In genomic region chr10:101060036-101060950, GRCh38 we compare ENCODE assay signal across 7 cellular contexts. TPM values are rescaled to one million over a fixed set of nuclear protein-coding genes. Genes with fewer than 3 reads are reported as not detected.
A peak's percentile ranks its signal among the peaks of the same experiment; 100 is the strongest.
DNase-seq lines count a peak whose midpoint lies in the region; ATAC-seq, FAIRE-seq and TF ChIP-seq lines count a peak whose summit lies in the region.

No MANE protein-coding gene starts in this region.

- H3K4me1 ChIP-seq in GM12878 (ENCODE audit: control insufficient read depth, insufficient read depth, low read length) (peaks cover 31% of the 10 kb centered on the region), iPS DF 6.9 (ENCODE audit: control insufficient read depth, insufficient read depth, low read length) (peaks cover 8% of the 10 kb centered on the region), gastrocnemius medialis (peaks cover 30 to 34% of the 10 kb centered on the region in 2 donors)

- peak overlapping the region; percentile 98 for H3K27ac ChIP-seq in GM12878 (ENCODE audit: control insufficient read depth, insufficient read depth)
- H3K27ac ChIP-seq in iPS DF 6.9 (ENCODE audit: low read length) = no peak overlapping the region
- H3K27ac ChIP-seq in gastrocnemius medialis = peak overlapping the region; percentile 93 to 99 (median 98)

- TSS peak; percentile 92 for BruUV-seq in GM12878 (replicated peaks; lab: Mats Ljungman, UMichigan)

- SMC1A ChIA-PET in GM12878 (lab: Charles Lee; ENCODE audit: uncharacterized antibody, unreplicated experiment) = interaction anchor here (0.8 to 2.5 kb wide), 7 partner anchors 8 to 81 kb away, joined by 3 to 15 read pairs (median 4); no protein-coding TSS in a partner anchor

- TF ChIP-seq CTCF in GM12878 (IDR thresholded peaks at IDR 0.05 in 2 of 3, conservative IDR thresholded peaks at IDR 0.05 in 1 of 3; ENCODE audit: control insufficient read depth in 2 of 3, extremely low read depth in 1 of 3, insufficient read depth in 1 of 3, low read depth in 3 of 3, low read length in 3 of 3) = peak; percentile 87 to 92 (median 92)
- peak; percentile 75 to 93 (median 85) for TF ChIP-seq CTCF in gastrocnemius medialis (IDR thresholded peaks at IDR 0.05 in 4 of 5, conservative IDR thresholded peaks at IDR 0.05 in 1 of 5)

- intact Hi-C loops in GM12878 (cut with micrococcal nuclease; ENCODE audit: unreplicated experiment) = loop anchor here (1.0 kb wide), 1 partner anchor 8 kb away; no protein-coding TSS in a partner anchor
- intact Hi-C loops in gastrocnemius medialis (cut with DNase I; ENCODE audit: low total_unique reads) = loop anchor here (1.0 to 5.0 kb wide), 4 partner anchors 8 to 148 kb away; partner anchors contain the start of genes LZTS2 and SLF2

- H3K4me2 ChIP-seq in GM12878 (ENCODE audit: control insufficient read depth, insufficient read depth) = peak overlapping the region; percentile 82

- H3K27me3 ChIP-seq in GM12878 (replicated peaks in 1 of 2; ENCODE audit: control insufficient read depth in 2 of 2, insufficient read depth in 2 of 2, low read length in 1 of 2) (peaks cover 0 to 3% of the 10 kb centered on the region in 2 experiments; a peak in 1 of 4 replicates), iPS DF 6.9 (ENCODE audit: control insufficient read depth, insufficient read depth, low read length) (peaks cover 32% of the 10 kb centered on the region), gastrocnemius medialis (peaks cover 0 to 4% (median 0%) of the 10 kb centered on the region in 3 donors)

- in situ Hi-C loops in GM12878 (cut with MboI) = no loop called here
- in situ Hi-C loops in gastrocnemius medialis (cut with MboI; ENCODE audit: low sequenced_read_pairs in 4 of 4) = no loop called here

- H4K20me1 ChIP-seq in GM12878 (ENCODE audit: control insufficient read depth, insufficient read depth) = no peaks in the 10 kb centered on the region

- no peaks in the 10 kb centered on the region for H3K36me3 ChIP-seq in GM12878 (ENCODE audit: control insufficient read depth in 2 of 2, insufficient read depth in 2 of 2, low read length in 1 of 2)
- no peaks in the 10 kb centered on the region for H3K36me3 ChIP-seq in iPS DF 6.9 (ENCODE audit: control insufficient read depth, insufficient read depth, low read length)
- no peaks in the 10 kb centered on the region for H3K36me3 ChIP-seq in gastrocnemius medialis

- peak; percentile 78 to 88 for DNase-seq in NCI-H1930 (lab: John Stamatoyannopoulos, UW)
- peak; percentile 95 for DNase-seq in T-helper 9 cell
- DNase-seq in GM12878 (ENCODE audit: low read depth, low spot score) = peak; percentile 81
- DNase-seq in iPS DF 6.9 (ENCODE audit: low read depth, low spot score) = no peak
- peak; percentile 83 to 92 for DNase-seq in gastrocnemius medialis

- POLR2A ChIA-PET in GM12878 (lab: Charles Lee) = interaction anchor here (1.4 to 5.2 kb wide), 5 partner anchors 9 to 63 kb away, joined by 4 to 42 read pairs (median 7); partner anchors contain the start of genes PDZD7 and SFXN3

- TF ChIP-seq RAD21 in GM12878 (IDR thresholded peaks at IDR 0.05; ENCODE audit: insufficient read depth, low read depth, low read length) = peak; percentile 83

- WGBS in GM12878 (ENCODE audit: insufficient coverage, insufficient replicate concordance, low lambda C conversion rate, missing lambda C conversion rate) = 2% methylated on average over 37 of the region's 37 CpGs
- WGBS in iPS DF 6.9 (ENCODE audit: insufficient coverage, insufficient read length) = no CpG with 5 or more reads among the region's 37 CpGs

- RAD21 ChIA-PET in GM12878 (lab: Charles Lee; ENCODE audit: unreplicated experiment) = interaction anchor here (1.4 to 7.5 kb wide), 5 partner anchors 9 to 81 kb away, joined by 3 to 68 read pairs (median 32); no protein-coding TSS in a partner anchor

- TF ChIP-seq EP300 in GM12878 (IDR thresholded peaks at IDR 0.05; ENCODE audit: borderline replicate concordance in 1 of 2, control insufficient read depth in 1 of 2, low read depth in 2 of 2, low read length in 2 of 2) = no peak

- peak overlapping the region; percentile 93 for H2AFZ ChIP-seq in GM12878 (ENCODE audit: control insufficient read depth, low read depth, low read length)

- CTCF ChIA-PET in GM12878 (lab: Yijun Ruan, JAX) = interaction anchor here (0.6 to 24.4 kb wide), 13 partner anchors 1 to 1549 kb away, joined by 3 to 885 read pairs (median 4); partner anchors contain the start of genes KAZALD1, PDZD7 and SFXN3

- H3K79me2 ChIP-seq in GM12878 (ENCODE audit: control insufficient read depth, insufficient read depth, low read length) = peaks cover 20% of the 10 kb centered on the region

- peak; percentile 89 for FAIRE-seq in GM12878 (lab: Jason Lieb, UNC)

- peak overlapping the region; percentile 98 for H3K9ac ChIP-seq in GM12878 (ENCODE audit: control insufficient read depth, insufficient read depth, low read length)

- TF ChIP-seq POLR2A in GM12878 (IDR thresholded peaks at IDR 0.05; ENCODE audit: low read depth, low read length) = no peak; the same call in 1 of the 2 replicates
- TF ChIP-seq POLR2A in gastrocnemius medialis (IDR thresholded peaks at IDR 0.05) = no peak

- H3K9me3 ChIP-seq in GM12878 (replicated peaks; ENCODE audit: control insufficient read depth, insufficient read depth, low read length) (no peaks in the 10 kb centered on the region), iPS DF 6.9 (ENCODE audit: control insufficient read depth, insufficient read depth, low read length) (no peaks in the 10 kb centered on the region), gastrocnemius medialis (no peaks in the 10 kb centered on the region)

- ATAC-seq in GM18502 (IDR thresholded peaks at IDR 0.05; ENCODE audit: poor library complexity, unreplicated experiment) = peak; percentile 58
- ATAC-seq in HG02973 (IDR thresholded peaks at IDR 0.05; ENCODE audit: unreplicated experiment) = peak; percentile 43
- ATAC-seq in GM12878 = peak; percentile 54
- ATAC-seq in gastrocnemius medialis = peak; percentile 84 to 85

- H3K4me3 ChIP-seq in GM12878 (peak overlapping the region; percentile 95), iPS DF 6.9 (ENCODE audit: low read length) (peak overlapping the region; percentile 64; the same call in 1 of the 2 replicates), gastrocnemius medialis (peak overlapping the region; percentile 79 to 94 (median 88))

RNA-seq across cellular contexts. Expression of gene KAZALD1, which starts 1.5 kb away (rescaled TPM):
- 4.8 and 6.2 TPM in 2 replicates for total RNA-seq in GM12878 (2013; cell fraction: nucleolus; rRNA removed)
- total RNA-seq in GM12878 (2014; rRNA removed) = 2.3 and 2.8 TPM in 2 replicates
- 2.1 and 3.3 TPM in 2 replicates for total RNA-seq in GM12878 (2014; rRNA removed; fragmentation: Illumina TruSeq; extraction: Trizol)
- 4.3 and 4.7 TPM in 2 replicates for total RNA-seq in GM12878 (2021)
- polyA plus RNA-seq in GM12878 (2011; ENCODE audit: low read depth) = 0.58 TPM
- 1.1 and 2.2 TPM in 2 replicates for polyA plus RNA-seq in GM12878 (2011; rRNA removed)
- polyA plus RNA-seq in GM12878 (2011; cell fraction: cytosol; rRNA removed) = 2.7 and 4.4 TPM in 2 replicates
- polyA plus RNA-seq in GM12878 (2011; cell fraction: nucleus; rRNA removed) = 7.6 and 12.3 TPM in 2 replicates
- polyA plus RNA-seq in GM12878 (2012) = 0.80 and 1.7 TPM in 2 replicates
- 0.90 and 1.0 TPM in 2 replicates for polyA plus RNA-seq in GM12878 (2014; fragmentation: Illumina TruSeq; extraction: Trizol)
- under 1 TPM; 0.10 to 0.26 TPM for polyA plus RNA-seq in GM12878 (2014; fragmentation: Nextera tagmentation; extraction: Ambion mirVana)
- 3.1 and 3.5 TPM in 2 replicates for polyA plus RNA-seq in GM12878 (2014; rRNA removed)
- 1 to 10 TPM; 1.0 to 1.7 TPM for polyA plus RNA-seq in GM12878 (2016; fragmentation: Nextera tagmentation; extraction: Ambion mirVana)
- polyA minus RNA-seq in GM12878 (2011; rRNA and poly(A)+ RNA removed) = 1.2 and 4.7 TPM in 2 replicates
- 1.6 and 4.1 TPM in 2 replicates for polyA minus RNA-seq in GM12878 (2011; cell fraction: cytosol; rRNA and poly(A)+ RNA removed)
- 6.9 and 15.1 TPM in 2 replicates for polyA minus RNA-seq in GM12878 (2011; cell fraction: nucleus; rRNA and poly(A)+ RNA removed)
- 1 to 10 TPM; 1.7 to 3.6 (median 2.2) TPM for total RNA-seq in gastrocnemius medialis

RNA-seq across cellular contexts. Expression of gene SFXN3, which starts 29.3 kb away (rescaled TPM):
- 10.8 and 13.6 TPM in 2 replicates for total RNA-seq in GM12878 (2013; cell fraction: nucleolus; rRNA removed)
- total RNA-seq in GM12878 (2014; rRNA removed) (1.1 and 1.2 TPM in 2 replicates), GM12878 (2014; rRNA removed; fragmentation: Illumina TruSeq; extraction: Trizol) (0.63 and 1.1 TPM in 2 replicates), GM12878 (2021) (1.0 and 1.2 TPM in 2 replicates), gastrocnemius medialis (1 to 10 TPM; 4.2 to 9.5 (median 7.0) TPM)
- 1.1 TPM for polyA plus RNA-seq in GM12878 (2011; ENCODE audit: low read depth)
- polyA plus RNA-seq in GM12878 (2011; rRNA removed) (8.7 and 11.3 TPM in 2 replicates), GM12878 (2014; fragmentation: Illumina TruSeq; extraction: Trizol) (1.3 and 1.7 TPM in 2 replicates), GM12878 (2014; fragmentation: Nextera tagmentation; extraction: Ambion mirVana) (under 1 TPM; 0.05 to 0.44 TPM), GM12878 (2014; rRNA removed) (1.7 and 2.5 TPM in 2 replicates), GM12878 (2016; fragmentation: Nextera tagmentation; extraction: Ambion mirVana) (1 to 10 TPM in 1 of 2 experiments, under 1 TPM in 1; 0.56 to 1.2 TPM)
- 14.5 and 15.4 TPM in 2 replicates for polyA plus RNA-seq in GM12878 (2011; cell fraction: cytosol; rRNA removed)
- 29.3 and 42.3 TPM in 2 replicates for polyA plus RNA-seq in GM12878 (2011; cell fraction: nucleus; rRNA removed)
- 1.7 and 4.3 TPM in 2 replicates for polyA plus RNA-seq in GM12878 (2012)
- polyA minus RNA-seq in GM12878 (2011; rRNA and poly(A)+ RNA removed) = 4.9 and 11.1 TPM in 2 replicates
- polyA minus RNA-seq in GM12878 (2011; cell fraction: cytosol; rRNA and poly(A)+ RNA removed) = 7.1 and 11.8 TPM in 2 replicates
- polyA minus RNA-seq in GM12878 (2011; cell fraction: nucleus; rRNA and poly(A)+ RNA removed) = 6.2 and 6.5 TPM in 2 replicates

RNA-seq across cellular contexts. Expression of gene PDZD7, which starts 29.4 kb away (rescaled TPM):
- total RNA-seq in GM12878 (2013; cell fraction: nucleolus; rRNA removed) = not detected in 2 replicates
- total RNA-seq in GM12878 (2014; rRNA removed) = not detected in 2 replicates
- total RNA-seq in GM12878 (2014; rRNA removed; fragmentation: Illumina TruSeq; extraction: Trizol) = not detected in 2 replicates
- total RNA-seq in GM12878 (2021) = not detected in 2 replicates
- not detected for polyA plus RNA-seq in GM12878 (2011; ENCODE audit: low read depth)
- polyA plus RNA-seq in GM12878 (2011; rRNA removed) = 0.01 TPM in 1 of 2 replicates, not detected in the other
- polyA plus RNA-seq in GM12878 (2011; cell fraction: cytosol; rRNA removed) = 0.01 and 0.02 TPM in 2 replicates
- polyA plus RNA-seq in GM12878 (2011; cell fraction: nucleus; rRNA removed) = 0.04 and 0.07 TPM in 2 replicates
- polyA plus RNA-seq in GM12878 (2012) = 0.03 TPM in 1 of 2 replicates, not detected in the other
- 0.03 TPM in 1 of 2 replicates, not detected in the other for polyA plus RNA-seq in GM12878 (2014; fragmentation: Illumina TruSeq; extraction: Trizol)
- polyA plus RNA-seq in GM12878 (2014; fragmentation: Nextera tagmentation; extraction: Ambion mirVana) = not detected
- 0.03 TPM in 1 of 2 replicates, not detected in the other for polyA plus RNA-seq in GM12878 (2014; rRNA removed)
- under 1 TPM in 1 of 2 experiments, not detected in 1; 0.20 TPM for polyA plus RNA-seq in GM12878 (2016; fragmentation: Nextera tagmentation; extraction: Ambion mirVana)
- polyA minus RNA-seq in GM12878 (2011; rRNA and poly(A)+ RNA removed) = not detected in 2 replicates
- not detected in 2 replicates for polyA minus RNA-seq in GM12878 (2011; cell fraction: cytosol; rRNA and poly(A)+ RNA removed)
- 0.12 TPM in 1 of 2 replicates, not detected in the other for polyA minus RNA-seq in GM12878 (2011; cell fraction: nucleus; rRNA and poly(A)+ RNA removed)
- total RNA-seq in gastrocnemius medialis = under 1 TPM in 1 of 4 donors, not detected in 3; 0.11 TPM
